In genomic region chr6:110876170-110876773, GRCh38 we compare ENCODE assay signal across 8 cellular contexts.
DNase-seq lines count a peak whose midpoint lies in the region; ATAC-seq lines count a peak whose summit lies in the region.

No MANE protein-coding gene starts in this region.

- H3K36me3 Mint-ChIP-seq in central memory CD8-positive, alpha-beta T cell (ENCODE audit: insufficient read depth) = peaks cover 38% of the 10 kb centered on the region

- H3K4me1 Mint-ChIP-seq in central memory CD8-positive, alpha-beta T cell = peaks cover 52% of the 10 kb centered on the region

- H3K4me3 Mint-ChIP-seq in central memory CD8-positive, alpha-beta T cell = peak overlapping the region; percentile 98

- no peaks in the 10 kb centered on the region for H3K27me3 Mint-ChIP-seq in central memory CD8-positive, alpha-beta T cell

- peak overlapping the region; percentile 96 for H3K27ac Mint-ChIP-seq in central memory CD8-positive, alpha-beta T cell (ENCODE audit: low read depth)

- ATAC-seq in HG03060 (IDR thresholded peaks at IDR 0.05; ENCODE audit: low read depth, unreplicated experiment) = peak; percentile 21
- peak; percentile 55 to 59 for ATAC-seq in activated CD4-positive, CD25-positive, alpha-beta regulatory T cell treated with anti-CD3 and anti-CD28 coated beads, Interleukin-2, amount 50 U/mL, for 24 hours
- ATAC-seq in central memory CD8-positive, alpha-beta T cell (replicated peaks; ENCODE audit: extremely low read depth, poor library complexity, severe bottlenecking) = peak; percentile 24

- peak; percentile 74 for DNase-seq in SIG-M5 treated with dmso at 0.1 percent for 504 hours (lab: John Stamatoyannopoulos, UW; ENCODE audit: unreplicated experiment)
- no peak for DNase-seq in SIG-M5 (lab: John Stamatoyannopoulos, UW)
- DNase-seq in NCI-H2227 treated with DMSO at 0.1 percent for 48 hours (lab: John Stamatoyannopoulos, UW) = peak; percentile 38
- DNase-seq in central memory CD8-positive, alpha-beta T cell (ENCODE audit: low spot score in 2 of 2) = peak; percentile 31 to 51
- peak; percentile 98 for DNase-seq in islet precursor cell
- DNase-seq in stimulated activated CD4-positive, alpha-beta T cell treated with anti-CD3 and anti-CD28 coated beads, Interleukin-12 subunit alpha, Interleukin-12 subunit beta, amount 100 ng/mL, for 24 hours (ENCODE audit: low read depth in 2 of 2) = peak; percentile 34 to 56

- H3K9me3 Mint-ChIP-seq in central memory CD8-positive, alpha-beta T cell = no peaks in the 10 kb centered on the region
